ENCODE assay signal across 10 cellular contexts in genomic region chr22:32810241-32811133, GRCh38. TPM values are rescaled to one million over a fixed set of nuclear protein-coding genes. Genes with fewer than 3 reads are reported as not detected.
DNase-seq lines count a peak whose midpoint lies in the region; ATAC-seq and TF ChIP-seq lines count a peak whose summit lies in the region.
"Had no signal": no experiment of that assay in that cellular context is flagged by ENCODE, and none has a peak within 500 bp of the region (broad histone marks: within the 10 kb centered on the region; RNA-seq: fewer than 3 reads in every experiment).

No MANE protein-coding gene starts in this region.

- H3K36me3 ChIP-seq in HEK293 (ENCODE audit: control insufficient read depth in 2 of 2, insufficient read depth in 1 of 2, low read length in 2 of 2) (no peaks in the 10 kb centered on the region), psoas muscle (ENCODE audit: insufficient read depth in 1 of 2, low read depth in 1 of 2) (no peaks in the 10 kb centered on the region), brain microvascular endothelial cell (replicated peaks) (peaks cover 60% of the 10 kb centered on the region)

- intact Hi-C loops in psoas muscle (cut with DNase I): loop anchor here in 1 of 2 donors (10.0 kb wide), 1 partner anchor 64 kb away; no protein-coding TSS in a partner anchor

- H3K4me3 ChIP-seq in HEK293 (ENCODE audit: low read depth, low read length) (no peak overlapping the region), psoas muscle (no peak overlapping the region), brain microvascular endothelial cell (ENCODE audit: low read depth, low read length) (no peak overlapping the region)
- H3K4me3 ChIP-seq: SJCRH30 had no signal

- POLR2A ChIA-PET in HEK293 (lab: Yijun Ruan, JAX): interaction anchor here (0.9 to 2.8 kb wide), 3 partner anchors 9 to 335 kb away, joined by 4 to 9 read pairs (median 5); partner anchors contain the start of gene TIMP3

- CTCF ChIA-PET in HEK293 (lab: Yijun Ruan, JAX): interaction anchor here (0.6 to 2.7 kb wide), 5 partner anchors 14 to 303 kb away, joined by 3 to 15 read pairs (median 4); no protein-coding TSS in a partner anchor

- no peaks in the 10 kb centered on the region for H3K9me3 ChIP-seq in HEK293 (ENCODE audit: control insufficient read depth, insufficient read depth, low read depth, low read length)
- no peaks in the 10 kb centered on the region for H3K9me3 ChIP-seq in psoas muscle
- H3K9me3 ChIP-seq: SJCRH30 had no signal

- WGBS in psoas muscle, 3 donors: 38 to 53% (median 42%) methylated on average over 10 of the region's 10 CpGs

- peaks cover 3% of the 10 kb centered on the region for H3K4me1 ChIP-seq in HEK293 (ENCODE audit: control insufficient read depth, insufficient read depth, low read length)
- peaks cover 23% of the 10 kb centered on the region for H3K4me1 ChIP-seq in psoas muscle
- H3K4me1 ChIP-seq: SJCRH30 had no signal

- peak; percentile 39 for DNase-seq in NCI-H82 treated with DMSO at 0.1 percent for 48 hours (lab: John Stamatoyannopoulos, UW; ENCODE audit: unreplicated experiment)
- DNase-seq in epithelial cell of prostate (ENCODE audit: low read depth, low spot score): peak; percentile 53
- DNase-seq in psoas muscle: no peak
- DNase-seq in putamen (ENCODE audit: low spot score): no peak
- no peak for DNase-seq in UCSD-AML1 (lab: John Stamatoyannopoulos, UW; ENCODE audit: unreplicated experiment)
- DNase-seq in brain microvascular endothelial cell: no peak
- DNase-seq: C1 segment of cervical spinal cord, NCI-H1092 treated with DMSO at 0.1 percent for 48 hours had no signal

- no peaks in the 10 kb centered on the region for H3K27me3 ChIP-seq in psoas muscle (ENCODE audit: insufficient read depth in 3 of 3, low read length in 2 of 3)
- H3K27me3 ChIP-seq in brain microvascular endothelial cell (replicated peaks): no peaks in the 10 kb centered on the region
- H3K27me3 ChIP-seq: SJCRH30 had no signal

- H3K27ac ChIP-seq in HEK293 (ENCODE audit: extremely low read depth, low read depth, low read length): no peak overlapping the region
- H3K27ac ChIP-seq in epithelial cell of prostate: peak overlapping the region; percentile 23
- H3K27ac ChIP-seq in psoas muscle: peak overlapping the region; percentile 21
- no peak overlapping the region for H3K27ac ChIP-seq in brain microvascular endothelial cell
- H3K27ac ChIP-seq: SJCRH30 had no signal

- in situ Hi-C loops in brain microvascular endothelial cell (cut with HindIII; ENCODE audit: low pct_ligation_motif_present, low sequenced_read_pairs): no loop called here

- ATAC-seq in psoas muscle: peak in 1 of 4 donors; percentile 36

- no peak for TF ChIP-seq CTCF in HEK293 (tag by site-specific recombination; IDR thresholded peaks at IDR 0.05)
- TF ChIP-seq CTCF in psoas muscle (IDR thresholded peaks at IDR 0.05): no peak
- no peak for TF ChIP-seq CTCF in brain microvascular endothelial cell (IDR thresholded peaks at IDR 0.05; ENCODE audit: low read depth, low read length, missing control alignments)

TF ChIP-seq in HEK293, 187 proteins besides CTCF, POLR2A, EP300 and RAD21 (continues in another document):
- TF ChIP-seq SCRT2 (tag by site-specific recombination; IDR thresholded peaks at IDR 0.05) (no peak), ZNF335 (tag by site-specific recombination; conservative IDR thresholded peaks at IDR 0.05) (no peak), SP7 (tag by site-specific recombination; IDR thresholded peaks at IDR 0.05) (peak; percentile 93), ZNF362 (tag by site-specific recombination; IDR thresholded peaks at IDR 0.05) (no peak), ZNF645 (tag by site-specific recombination; IDR thresholded peaks at IDR 0.05) (no peak), SALL2 (tag by site-specific recombination; IDR thresholded peaks at IDR 0.05; ENCODE audit: borderline replicate concordance) (no peak), REPIN1 (tag by site-specific recombination; IDR thresholded peaks at IDR 0.05; ENCODE audit: low read depth) (no peak), SETDB1 (IDR thresholded peaks at IDR 0.05; ENCODE audit: insufficient read length, low read length) (peak; percentile 45), ZNF404 (tag by site-specific recombination; IDR thresholded peaks at IDR 0.05) (no peak), ZNF121 (tag by site-specific recombination; IDR thresholded peaks at IDR 0.05) (no peak), PRDM1 (tag by site-specific recombination; IDR thresholded peaks at IDR 0.05) (no peak), ZBTB49 (tag by site-specific recombination; IDR thresholded peaks at IDR 0.05; ENCODE audit: low read depth) (no peak), OVOL3 (tag by site-specific recombination; IDR thresholded peaks at IDR 0.05) (no peak), ZNF155 (tag by site-specific recombination; IDR thresholded peaks at IDR 0.05) (no peak), ZNF274 (IDR thresholded peaks at IDR 0.05; ENCODE audit: low read length) (no peak), ZNF274 (tag by site-specific recombination; IDR thresholded peaks at IDR 0.05; ENCODE audit: borderline replicate concordance) (no peak), PRDM10 (tag by site-specific recombination; IDR thresholded peaks at IDR 0.05) (0 out of 2 replicates have a peak, but pooled peaks have one; percentile 32), ZNF23 (tag by site-specific recombination; IDR thresholded peaks at IDR 0.05; ENCODE audit: borderline replicate concordance) (no peak), ZNF530 (tag by site-specific recombination; IDR thresholded peaks at IDR 0.05; ENCODE audit: low read depth) (no peak), ZNF391 (tag by site-specific recombination; IDR thresholded peaks at IDR 0.05; ENCODE audit: borderline replicate concordance, low read depth) (no peak), BCL11A (tag by site-specific recombination; IDR thresholded peaks at IDR 0.05; ENCODE audit: low read depth) (no peak)

RNA-seq across cellular contexts. Expression of gene TIMP3, which starts 9.0 kb away (rescaled TPM):
- 100 to 1,000 TPM in 2 of 4 donors, 10 to 100 TPM in 2; 65.0 to 160 (median 92.5) TPM for total RNA-seq in psoas muscle
- 10 to 100 TPM; 58.6 to 80.7 (median 65.0) TPM for polyA plus RNA-seq in psoas muscle

Comparison
In these comparisons a context has a peak if more than half of its experiments do, and no peak if none do; other contexts are left out.
1. H3K27ac ChIP-seq: peak in epithelial cell of prostate (single experiment) and psoas muscle (single experiment); none in HEK293 (single experiment) and brain microvascular endothelial cell (single experiment).
2. DNase-seq: peak in NCI-H82 treated with DMSO at 0.1 percent for 48 hours (single experiment) and epithelial cell of prostate (single experiment); none in psoas muscle (0 of 2), putamen (single experiment), UCSD-AML1 (single experiment) and brain microvascular endothelial cell (single experiment).